In genomic region chr1:54212872-54213271, GRCh38 we compare ENCODE assay signal across 1 cellular context.
TF ChIP-seq lines count a peak whose summit lies in the region.

No MANE protein-coding gene starts in this region.

TF ChIP-seq in K562, 482 proteins besides CTCF, POLR2A, EP300 and RAD21 (continued from another document and continues in another):
- TF ChIP-seq THAP12 (CRISPR knock-in tag; IDR thresholded peaks at IDR 0.05) (no peak), PTRF (tag; IDR thresholded peaks at IDR 0.05) (no peak), ZBTB1 (CRISPR knock-in tag; IDR thresholded peaks at IDR 0.05; ENCODE audit: borderline replicate concordance, low read depth) (no peak), SP2 (IDR thresholded peaks at IDR 0.05; ENCODE audit: extremely low read depth, low read depth, low read length, poor library complexity, severe bottlenecking) (no peak), NRF1 (conservative IDR thresholded peaks at IDR 0.05 in 1 of 2, IDR thresholded peaks at IDR 0.05 in 1 of 2) (no peak), CBX3 (IDR thresholded peaks at IDR 0.05; ENCODE audit: borderline replicate concordance in 1 of 2, low read length in 2 of 2) (no peak), TCF3 (CRISPR knock-in tag; IDR thresholded peaks at IDR 0.05) (peak; percentile 88), ZNF239 (CRISPR knock-in tag; IDR thresholded peaks at IDR 0.05) (no peak), E4F1 (CRISPR knock-in tag; IDR thresholded peaks at IDR 0.05; ENCODE audit: borderline replicate concordance) (no peak), ZNF592 (IDR thresholded peaks at IDR 0.05) (peak; percentile 89), MTA3 (IDR thresholded peaks at IDR 0.05; ENCODE audit: borderline replicate concordance) (peak; percentile 72; the same call in 1 of the 2 replicates), SPI1 (IDR thresholded peaks at IDR 0.05; ENCODE audit: borderline replicate concordance, low read depth, low read length) (peak; percentile 71; the same call in 1 of the 2 replicates), ZNF174 (CRISPR knock-in tag; IDR thresholded peaks at IDR 0.05) (no peak), ILK (tag; IDR thresholded peaks at IDR 0.05; ENCODE audit: borderline replicate concordance, low read depth) (no peak), POLR2AphosphoS2 (IDR thresholded peaks at IDR 0.05; ENCODE audit: low read length) (no peak), TEAD1 (CRISPR knock-in tag; IDR thresholded peaks at IDR 0.05) (0 out of 4 replicates have a peak, but pooled peaks of 1 of the 2 experiments have one; percentile 7), TBP (optimal IDR thresholded peaks at IDR 0.05; ENCODE audit: low read depth, low read length) (peak; percentile 19), L3MBTL2 (IDR thresholded peaks at IDR 0.05) (peak; percentile 31; the same call in 1 of the 2 replicates), HEY1 (CRISPR knock-in tag; IDR thresholded peaks at IDR 0.05; ENCODE audit: borderline replicate concordance) (no peak), FOXA3 (CRISPR knock-in tag; conservative IDR thresholded peaks at IDR 0.05 in 1 of 2, IDR thresholded peaks at IDR 0.05 in 1 of 2) (no peak), RBM15 (IDR thresholded peaks at IDR 0.05; ENCODE audit: insufficient read depth, low read length) (no peak), TCF7 (IDR thresholded peaks at IDR 0.05; ENCODE audit: borderline replicate concordance) (no peak), ZNF79 (CRISPR knock-in tag; IDR thresholded peaks at IDR 0.05; ENCODE audit: low read depth) (no peak), SFPQ (IDR thresholded peaks at IDR 0.05; ENCODE audit: low read depth, low read length) (no peak), ZC3H4 (CRISPR knock-in tag; IDR thresholded peaks at IDR 0.05; ENCODE audit: borderline replicate concordance) (no peak), TRIM28 (IDR thresholded peaks at IDR 0.05) (0 out of 2 replicates have a peak, but pooled peaks have one; percentile 36), BRD4 (IDR thresholded peaks at IDR 0.05) (no peak), BACH1 (tag; IDR thresholded peaks at IDR 0.05) (0 out of 2 replicates have a peak, but pooled peaks have one; percentile 40), CLOCK (CRISPR knock-in tag; IDR thresholded peaks at IDR 0.05; ENCODE audit: borderline replicate concordance) (no peak), KDM2B (CRISPR knock-in tag; IDR thresholded peaks at IDR 0.05) (no peak), IRF9 (tag; IDR thresholded peaks at IDR 0.05) (peak; percentile 53; the same call in 1 of the 2 replicates), ELF2 (CRISPR knock-in tag; IDR thresholded peaks at IDR 0.05) (no peak), CBX5 (IDR thresholded peaks at IDR 0.05; ENCODE audit: borderline replicate concordance, low read depth) (no peak), ARID1B (IDR thresholded peaks at IDR 0.05) (peak; percentile 89), ZKSCAN1 (IDR thresholded peaks at IDR 0.05; ENCODE audit: low read depth, low read length) (no peak), CUX1 (CRISPR knock-in tag; IDR thresholded peaks at IDR 0.05) (no peak), IRF1 (CRISPR knock-in tag; IDR thresholded peaks at IDR 0.05; ENCODE audit: borderline replicate concordance) (no peak), RAD51 (IDR thresholded peaks at IDR 0.05; ENCODE audit: borderline replicate concordance, low read depth) (no peak)
